1 cellular context compared by ENCODE assay signal in genomic region chr20:58251348-58251978, GRCh38.
TF ChIP-seq lines count a peak whose summit lies in the region.

No MANE protein-coding gene starts in this region.

TF ChIP-seq in K562, 482 proteins besides CTCF, POLR2A, EP300 and RAD21:
- TF ChIP-seq DMBX1 (CRISPR knock-in tag; IDR thresholded peaks at IDR 0.05; ENCODE audit: borderline replicate concordance) = no peak
- TF ChIP-seq YY1 (IDR thresholded peaks at IDR 0.05; ENCODE audit: borderline replicate concordance in 1 of 3, control insufficient read depth in 1 of 3, extremely low read depth in 1 of 3, insufficient read depth in 3 of 3, insufficient read length in 1 of 3, insufficient replicate concordance in 2 of 3, low read depth in 1 of 3, low read length in 2 of 3) = peak in 1 of 3 experiments; percentile 58
- TF ChIP-seq MAFK (IDR thresholded peaks at IDR 0.05; ENCODE audit: low read length) = no peak
- peak; percentile 23; the same call in 1 of the 2 replicates for TF ChIP-seq BCOR (IDR thresholded peaks at IDR 0.05)
- peak; percentile 8; the same call in 1 of the 2 replicates for TF ChIP-seq GATAD2A (IDR thresholded peaks at IDR 0.05)
- TF ChIP-seq JUND (IDR thresholded peaks at IDR 0.05; ENCODE audit: borderline replicate concordance, low read depth, low read length) = peak; percentile 48; the same call in 1 of the 2 replicates
- TF ChIP-seq JUND (tag; IDR thresholded peaks at IDR 0.05; ENCODE audit: borderline replicate concordance, low read depth, low read length) = no peak
- TF ChIP-seq KLF6 (CRISPR knock-in tag; IDR thresholded peaks at IDR 0.05; ENCODE audit: borderline replicate concordance) = 0 out of 2 replicates have a peak, but pooled peaks have one; percentile 24
- TF ChIP-seq EHMT2 (IDR thresholded peaks at IDR 0.05) = 0 out of 2 replicates have a peak, but pooled peaks have one; percentile 9
- TF ChIP-seq BRD9 (IDR thresholded peaks at IDR 0.05; ENCODE audit: low read depth, partially characterized antibody) = peak; percentile 42
- no peak for TF ChIP-seq SREBF1 (IDR thresholded peaks at IDR 0.05; ENCODE audit: borderline replicate concordance, low read depth, low read length)
- TF ChIP-seq FOXJ2 (tag; IDR thresholded peaks at IDR 0.05) = no peak
- 0 out of 2 replicates have a peak, but pooled peaks have one; percentile 4 for TF ChIP-seq STAT5A (IDR thresholded peaks at IDR 0.05; ENCODE audit: borderline replicate concordance, low read length)
- TF ChIP-seq, protein P1, sequence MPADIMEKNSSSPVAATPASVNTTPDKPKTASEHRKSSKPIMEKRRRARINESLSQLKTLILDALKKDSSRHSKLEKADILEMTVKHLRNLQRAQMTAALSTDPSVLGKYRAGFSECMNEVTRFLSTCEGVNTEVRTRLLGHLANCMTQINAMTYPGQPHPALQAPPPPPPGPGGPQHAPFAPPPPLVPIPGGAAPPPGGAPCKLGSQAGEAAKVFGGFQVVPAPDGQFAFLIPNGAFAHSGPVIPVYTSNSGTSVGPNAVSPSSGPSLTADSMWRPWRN (IDR thresholded peaks at IDR 0.05; ENCODE audit: low read depth) = no peak
- no peak for TF ChIP-seq MCM3 (IDR thresholded peaks at IDR 0.05)
- no peak for TF ChIP-seq RBM25 (IDR thresholded peaks at IDR 0.05; ENCODE audit: low read depth, low read length, severe bottlenecking)
- 0 out of 2 replicates have a peak, but pooled peaks have one; percentile 14 for TF ChIP-seq GATAD2B (IDR thresholded peaks at IDR 0.05; ENCODE audit: borderline replicate concordance)
- TF ChIP-seq MBD2 (IDR thresholded peaks at IDR 0.05; ENCODE audit: borderline replicate concordance, low read depth) = no peak
- TF ChIP-seq MEF2D (tag; conservative IDR thresholded peaks at IDR 0.05; ENCODE audit: low read depth) = no peak; the same call in 1 of the 2 replicates
- peak; percentile 18; the same call in 1 of the 2 replicates for TF ChIP-seq SMARCE1 (IDR thresholded peaks at IDR 0.05)
- no peak for TF ChIP-seq ZNF239 (CRISPR knock-in tag; IDR thresholded peaks at IDR 0.05)
- peak; percentile 45 for TF ChIP-seq CBFA2T3 (IDR thresholded peaks at IDR 0.05)
- 0 out of 4 replicates have a peak, but pooled peaks of 1 of the 2 experiments have one; percentile 37 for TF ChIP-seq KDM1A (IDR thresholded peaks at IDR 0.05)
- no peak for TF ChIP-seq FOXM1 (IDR thresholded peaks at IDR 0.05; ENCODE audit: low read depth)
- no peak for TF ChIP-seq FOXM1 (CRISPR knock-in tag; IDR thresholded peaks at IDR 0.05; ENCODE audit: low read depth)
- TF ChIP-seq ARID1B (IDR thresholded peaks at IDR 0.05) = peak; percentile 31
- TF ChIP-seq CREM (IDR thresholded peaks at IDR 0.05; ENCODE audit: low read depth) = 0 out of 2 replicates have a peak, but pooled peaks have one; percentile 16
- peak; percentile 27; the same call in 1 of the 2 replicates for TF ChIP-seq ZNF197 (CRISPR knock-in tag; IDR thresholded peaks at IDR 0.05; ENCODE audit: low read depth)
- peak; percentile 36 for TF ChIP-seq SMARCA4 (IDR thresholded peaks at IDR 0.05)
- TF ChIP-seq, protein P2, sequence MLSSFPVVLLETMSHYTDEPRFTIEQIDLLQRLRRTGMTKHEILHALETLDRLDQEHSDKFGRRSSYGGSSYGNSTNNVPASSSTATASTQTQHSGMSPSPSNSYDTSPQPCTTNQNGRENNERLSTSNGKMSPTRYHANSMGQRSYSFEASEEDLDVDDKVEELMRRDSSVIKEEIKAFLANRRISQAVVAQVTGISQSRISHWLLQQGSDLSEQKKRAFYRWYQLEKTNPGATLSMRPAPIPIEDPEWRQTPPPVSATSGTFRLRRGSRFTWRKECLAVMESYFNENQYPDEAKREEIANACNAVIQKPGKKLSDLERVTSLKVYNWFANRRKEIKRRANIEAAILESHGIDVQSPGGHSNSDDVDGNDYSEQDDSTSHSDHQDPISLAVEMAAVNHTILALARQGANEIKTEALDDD (IDR thresholded peaks at IDR 0.05) = peak; percentile 19; the same call in 1 of the 2 replicates
- TF ChIP-seq L3MBTL2 (IDR thresholded peaks at IDR 0.05) = 0 out of 2 replicates have a peak, but pooled peaks have one; percentile 23
- TF ChIP-seq RFX7 (CRISPR knock-in tag; IDR thresholded peaks at IDR 0.05) = no peak
- TF ChIP-seq DPF2 (IDR thresholded peaks at IDR 0.05) = peak; percentile 27; the same call in 1 of the 2 replicates
- TF ChIP-seq BRD4 (IDR thresholded peaks at IDR 0.05) = peak; percentile 72; the same call in 1 of the 2 replicates
- peak; percentile 32; the same call in 1 of the 2 replicates for TF ChIP-seq ZEB2 (IDR thresholded peaks at IDR 0.05)
- TF ChIP-seq ZNF644 (tag; IDR thresholded peaks at IDR 0.05; ENCODE audit: low read depth) = no peak
- no peak for TF ChIP-seq CREB3L1 (IDR thresholded peaks at IDR 0.05; ENCODE audit: borderline replicate concordance, low read depth)
- no peak for TF ChIP-seq EWSR1 (IDR thresholded peaks at IDR 0.05; ENCODE audit: borderline replicate concordance, low read depth, partially characterized antibody)
- peak; percentile 20; the same call in 1 of the 2 replicates for TF ChIP-seq LEF1 (IDR thresholded peaks at IDR 0.05)
TF ChIP-seq in K562: peak in this region for 22.
